Comparison of ENCODE assay signal across 12 cellular contexts in genomic region chr6:43952746-43953145, GRCh38.
DNase-seq lines count a peak whose midpoint lies in the region; ATAC-seq and TF ChIP-seq lines count a peak whose summit lies in the region.
"Had no signal": no experiment of that assay in that cellular context is flagged by ENCODE, and none has a peak within 500 bp of the region (broad histone marks: within the 10 kb centered on the region; RNA-seq: fewer than 3 reads in every experiment).

No MANE protein-coding gene starts in this region.

- H2AFZ ChIP-seq in OCI-LY3 (ENCODE audit: low read depth, low read length) (no peak overlapping the region), PC-3 (ENCODE audit: low read length) (no peak overlapping the region)

- H3K36me3 ChIP-seq in GM06990 (ENCODE audit: control insufficient read depth, insufficient read depth, low read length): no peaks in the 10 kb centered on the region
- no peaks in the 10 kb centered on the region for H3K36me3 ChIP-seq in OCI-LY3 (replicated peaks; ENCODE audit: low read depth, low read length)
- no peaks in the 10 kb centered on the region for H3K36me3 ChIP-seq in PC-3 (ENCODE audit: low read depth, low read length)
- H3K36me3 ChIP-seq: thoracic aorta had no signal

- CTCF ChIA-PET in PC-3 (lab: Charles Lee): no interaction called here

- TF ChIP-seq CTCF in AG09309 (IDR thresholded peaks at IDR 0.05; ENCODE audit: control insufficient read depth, insufficient read depth, low read depth, low read length, missing control alignments): peak; percentile 15
- TF ChIP-seq CTCF in GM06990 (IDR thresholded peaks at IDR 0.05; ENCODE audit: insufficient read depth, low read length, poor library complexity, severe bottlenecking): peak; percentile 46
- peak; percentile 41 for TF ChIP-seq CTCF in OCI-LY3 (IDR thresholded peaks at IDR 0.05; ENCODE audit: low read depth, low read length)
- TF ChIP-seq CTCF in fibroblast of mammary gland (conservative IDR thresholded peaks at IDR 0.05; ENCODE audit: control insufficient read depth, insufficient read depth, low read depth, low read length): peak; percentile 21
- no peak; the same call in 1 of the 2 replicates for TF ChIP-seq CTCF in PC-3 (conservative IDR thresholded peaks at IDR 0.05; ENCODE audit: low read depth, low read length)

- DNase-seq in AG09309 (ENCODE audit: low read depth) (no peak), GM06990 (ENCODE audit: extremely low read depth, insufficient read length) (no peak), fibroblast of mammary gland (ENCODE audit: low read depth) (no peak), superior temporal gyrus (ENCODE audit: extremely low spot score) (no peak), PC-3 (no peak), NOMO-1 (lab: John Stamatoyannopoulos, UW; ENCODE audit: unreplicated experiment in 2 of 2) (no peak)
- DNase-seq: mesendoderm had no signal

- H3K9ac ChIP-seq in OCI-LY3 (ENCODE audit: low read length): no peak overlapping the region
- no peak overlapping the region for H3K9ac ChIP-seq in PC-3 (ENCODE audit: low read length)

- H3F3A ChIP-seq in PC-3 (ENCODE audit: low read length, unreplicated experiment): no peaks in the 10 kb centered on the region

- H4K20me1 ChIP-seq in OCI-LY3 (ENCODE audit: insufficient read depth, low read length): no peaks in the 10 kb centered on the region
- H4K20me1 ChIP-seq in PC-3 (ENCODE audit: low read length): no peaks in the 10 kb centered on the region

- H3K27ac ChIP-seq in OCI-LY3 (ENCODE audit: low read length) (no peak overlapping the region), PC-3 (ENCODE audit: low read length) (no peak overlapping the region)
- H3K27ac ChIP-seq: thoracic aorta had no signal

- H3K4me1 ChIP-seq in OCI-LY3 (ENCODE audit: low read length): no peaks in the 10 kb centered on the region
- no peaks in the 10 kb centered on the region; the same call in 1 of the 2 replicates for H3K4me1 ChIP-seq in PC-3 (ENCODE audit: insufficient read depth, low read length)

- ATAC-seq in PC-3: no peak
- no peak for ATAC-seq in GM18520 (IDR thresholded peaks at IDR 0.05; ENCODE audit: unreplicated experiment)
- ATAC-seq: activated CD4-positive, CD25-positive, alpha-beta regulatory T cell treated with anti-CD3 and anti-CD28 coated beads, Interleukin-2, amount 50 U/mL, for 24 hours; CD8-positive, alpha-beta T cell had no signal

- BruUV-seq in PC-3 (replicated peaks; lab: Mats Ljungman, UMichigan): no TSS peak

- intact Hi-C loops in PC-3 (cut with micrococcal nuclease): loop anchor here (1.0 to 5.0 kb wide), 2 partner anchors 127 to 180 kb away; partner anchors contain the start of gene VEGFA

- no peaks in the 10 kb centered on the region for H3K9me2 ChIP-seq in PC-3 (replicated peaks; ENCODE audit: low read length)

- H3K27me3 ChIP-seq in GM06990 (replicated peaks; ENCODE audit: control insufficient read depth, insufficient read depth, low read length) (no peaks in the 10 kb centered on the region), OCI-LY3 (ENCODE audit: low read depth, low read length) (peaks cover 10% of the 10 kb centered on the region; the same call in 1 of the 2 replicates), PC-3 (ENCODE audit: low read length) (no peaks in the 10 kb centered on the region)

- H3K4me3 ChIP-seq in AG09309 (ENCODE audit: control insufficient read depth, low read depth, low read length) (no peak overlapping the region), GM06990 (replicated peaks; ENCODE audit: low read depth, low read length) (no peak overlapping the region), OCI-LY3 (ENCODE audit: low read length) (no peak overlapping the region), fibroblast of mammary gland (ENCODE audit: control insufficient read depth, low read depth, low read length) (no peak overlapping the region), PC-3 (ENCODE audit: low read length) (no peak overlapping the region)
- H3K4me3 ChIP-seq: thoracic aorta had no signal

- POLR2A ChIA-PET in PC-3 (lab: Charles Lee; ENCODE audit: unreplicated experiment): no interaction called here

- 0 out of 2 replicates have a peak, but pooled peaks cover 8% of the 10 kb centered on the region for H3K9me3 ChIP-seq in OCI-LY3 (ENCODE audit: insufficient read depth, low read length)
- no peaks in the 10 kb centered on the region for H3K9me3 ChIP-seq in PC-3 (ENCODE audit: low read length)
- H3K9me3 ChIP-seq: thoracic aorta had no signal

- no peaks in the 10 kb centered on the region for H3K79me2 ChIP-seq in OCI-LY3 (ENCODE audit: low read length)
- H3K79me2 ChIP-seq in PC-3 (ENCODE audit: low read length): no peaks in the 10 kb centered on the region

- H3K4me2 ChIP-seq in OCI-LY3 (ENCODE audit: low read length) (no peak overlapping the region), PC-3 (ENCODE audit: low read length) (no peak overlapping the region)
